ENCODE assay signal across 23 cellular contexts in genomic region chr2:143521404-143521803, GRCh38.
"Had no signal": no experiment of that assay in that cellular context is flagged by ENCODE, and none has a peak within 500 bp of the region (broad histone marks: within the 10 kb centered on the region; RNA-seq: fewer than 3 reads in every experiment).

No MANE protein-coding gene starts in this region.

- H3K4me1 ChIP-seq: prostate gland, right lobe of liver had no signal

- H2AFZ ChIP-seq: hepatocyte had no signal

- H3K79me2 ChIP-seq: hepatocyte had no signal

- H3K27ac ChIP-seq: ascending aorta, hepatocyte, prostate gland, right lobe of liver, suprapubic skin had no signal

- H3K27me3 Mint-ChIP-seq: activated B cell treated with CpG ODN at 0.5 μM for 24 hours; activated CD4-positive, alpha-beta memory T cell treated with anti-CD3 and anti-CD28 coated beads, Interleukin-2, amount 10 ng/mL, durations not matched to agents 7 days and 5 days; activated naive CD8-positive, alpha-beta T cell treated with anti-CD3 and anti-CD28 coated beads, Interleukin-2, amount 10 ng/mL, durations not matched to agents 7 days and 5 days; dendritic cell treated with granulocyte-macrophage colony-stimulating factor and Interleukin-4, amounts not matched to agents 40 ng/mL and 50 ng/mL, for 4 days; stimulated activated naive CD8-positive, alpha-beta T cell treated with anti-CD3 and anti-CD28 coated beads, Interleukin-15, amount 100 ng/mL, for 72 hours; type B pancreatic cell had no signal

- DNase-seq: activated B cell treated with CpG ODN at 0.5 μM for 24 hours; activated CD4-positive, alpha-beta memory T cell treated with anti-CD3 and anti-CD28 coated beads, Interleukin-2, amount 10 ng/mL, durations not matched to agents 7 days and 5 days; activated CD4-positive, alpha-beta T cell treated with anti-CD3 and anti-CD28 coated beads for 48 hours; activated effector memory CD4-positive, alpha-beta T cell treated with anti-CD3 and anti-CD28 coated beads, Interleukin-2, amount 50 U/mL, for 16 hours; activated naive CD8-positive, alpha-beta T cell treated with anti-CD3 and anti-CD28 coated beads, Interleukin-2, amount 10 ng/mL, durations not matched to agents 7 days and 5 days; activated T-cell treated with anti-CD3 and anti-CD28 coated beads, Interleukin-2, amount 50 U/mL, for 4 hours; effector CD8-positive, alpha-beta T cell; mammary epithelial cell; right lobe of liver; small intestine; stimulated activated CD4-positive, alpha-beta T cell treated with anti-CD3 and anti-CD28 coated beads, Interleukin-15, amount 100 ng/mL, for 24 hours; stimulated activated CD4-positive, alpha-beta T cell treated with anti-CD3 and anti-CD28 coated beads, Interleukin-2, amount 100 ng/mL, for 48 hours; stimulated activated naive CD8-positive, alpha-beta T cell treated with anti-CD3 and anti-CD28 coated beads, Interleukin-15, amount 100 ng/mL, for 72 hours; T-helper 1 cell; T-helper 9 cell had no signal

- H3K27me3 ChIP-seq: ascending aorta, hepatocyte, right lobe of liver, suprapubic skin had no signal

- ATAC-seq: activated T-cell treated with anti-CD3 and anti-CD28 coated beads, Interleukin-2, amount 50 U/mL, for 4 hours; esophagus mucosa; stimulated activated naive CD8-positive, alpha-beta T cell treated with anti-CD3 and anti-CD28 coated beads, Interleukin-15, amount 100 ng/mL, for 72 hours had no signal

- H3K4me3 Mint-ChIP-seq: activated B cell treated with CpG ODN at 0.5 μM for 24 hours; activated CD4-positive, alpha-beta memory T cell treated with anti-CD3 and anti-CD28 coated beads, Interleukin-2, amount 10 ng/mL, durations not matched to agents 7 days and 5 days; activated naive CD8-positive, alpha-beta T cell treated with anti-CD3 and anti-CD28 coated beads, Interleukin-2, amount 10 ng/mL, durations not matched to agents 7 days and 5 days; activated T-cell treated with anti-CD3 and anti-CD28 coated beads, Interleukin-2, amount 50 U/mL, for 4 hours; dendritic cell treated with granulocyte-macrophage colony-stimulating factor and Interleukin-4, amounts not matched to agents 40 ng/mL and 50 ng/mL, for 4 days; neural crest cell; stimulated activated naive CD8-positive, alpha-beta T cell treated with anti-CD3 and anti-CD28 coated beads, Interleukin-15, amount 100 ng/mL, for 72 hours; type B pancreatic cell had no signal

- H3K9me3 ChIP-seq: ascending aorta, prostate gland, right lobe of liver, suprapubic skin had no signal

- H3K36me3 Mint-ChIP-seq: type B pancreatic cell had no signal

- H3K36me3 ChIP-seq: ascending aorta, prostate gland, right lobe of liver, suprapubic skin had no signal

- H3K9me3 Mint-ChIP-seq: activated B cell treated with CpG ODN at 0.5 μM for 24 hours; activated CD4-positive, alpha-beta memory T cell treated with anti-CD3 and anti-CD28 coated beads, Interleukin-2, amount 10 ng/mL, durations not matched to agents 7 days and 5 days; activated naive CD8-positive, alpha-beta T cell treated with anti-CD3 and anti-CD28 coated beads, Interleukin-2, amount 10 ng/mL, durations not matched to agents 7 days and 5 days; activated T-cell treated with anti-CD3 and anti-CD28 coated beads, Interleukin-2, amount 50 U/mL, for 4 hours; dendritic cell treated with granulocyte-macrophage colony-stimulating factor and Interleukin-4, amounts not matched to agents 40 ng/mL and 50 ng/mL, for 4 days; neural crest cell; stimulated activated naive CD8-positive, alpha-beta T cell treated with anti-CD3 and anti-CD28 coated beads, Interleukin-15, amount 100 ng/mL, for 72 hours had no signal

- H3K4me2 ChIP-seq: hepatocyte had no signal

- H3K27ac Mint-ChIP-seq: activated B cell treated with CpG ODN at 0.5 μM for 24 hours; activated CD4-positive, alpha-beta memory T cell treated with anti-CD3 and anti-CD28 coated beads, Interleukin-2, amount 10 ng/mL, durations not matched to agents 7 days and 5 days; activated naive CD8-positive, alpha-beta T cell treated with anti-CD3 and anti-CD28 coated beads, Interleukin-2, amount 10 ng/mL, durations not matched to agents 7 days and 5 days; dendritic cell treated with granulocyte-macrophage colony-stimulating factor and Interleukin-4, amounts not matched to agents 40 ng/mL and 50 ng/mL, for 4 days; type B pancreatic cell had no signal

- H3K4me3 ChIP-seq: ascending aorta, hepatocyte, prostate gland, right lobe of liver, suprapubic skin had no signal
